8 cellular contexts compared by ENCODE assay signal in genomic region chr19:10228925-10229324, GRCh38. TPM values are rescaled to one million over a fixed set of nuclear protein-coding genes. Genes with fewer than 3 reads are reported as not detected.
DNase-seq lines count a peak whose midpoint lies in the region; ATAC-seq and TF ChIP-seq lines count a peak whose summit lies in the region.

No MANE protein-coding gene starts in this region.

- H3K36me3 ChIP-seq in IMR-90 (ENCODE audit: control insufficient read depth, insufficient read depth, low read length) = peaks cover 16% of the 10 kb centered on the region
- no peaks in the 10 kb centered on the region for H3K36me3 ChIP-seq in WERI-Rb-1

- TF ChIP-seq POLR2A in IMR-90 (IDR thresholded peaks at IDR 0.05; ENCODE audit: low read depth, low read length) = no peak

- H3K9ac ChIP-seq in IMR-90 (ENCODE audit: low read depth, low read length) = no peak overlapping the region

- no peak overlapping the region for H2BK120ac ChIP-seq in IMR-90 (ENCODE audit: low read depth, low read length)

- TF ChIP-seq CTCF in IMR-90 (conservative IDR thresholded peaks at IDR 0.05; ENCODE audit: low read depth, low read length) (peak; percentile 51), WERI-Rb-1 (IDR thresholded peaks at IDR 0.05; ENCODE audit: low read depth, low read length) (peak; percentile 61), epithelial cell of proximal tubule (conservative IDR thresholded peaks at IDR 0.05; ENCODE audit: low read depth, low read length) (peak; percentile 54)

- no peak overlapping the region for H2AFZ ChIP-seq in IMR-90 (replicated peaks; ENCODE audit: low read length, poor library complexity)

- H2BK20ac ChIP-seq in IMR-90 (ENCODE audit: low read depth, low read length) = peak overlapping the region; percentile 5; the same call in 1 of the 2 replicates

- no peak overlapping the region for H3K18ac ChIP-seq in IMR-90 (ENCODE audit: low read depth, low read length)

- H3K4me1 ChIP-seq in IMR-90 (ENCODE audit: control insufficient read depth, insufficient read depth, low read length) = peaks cover 27% of the 10 kb centered on the region

- in situ Hi-C loops in IMR-90 (cut with MboI; ENCODE audit: low sequenced_read_pairs) = no loop called here

- H4K20me1 ChIP-seq in IMR-90 (ENCODE audit: insufficient read depth, low read length) = peaks cover 29% of the 10 kb centered on the region

- intact Hi-C loops in IMR-90 (cut with micrococcal nuclease) = loop anchor here (1.0 kb wide), 1 partner anchor 21 kb away; no protein-coding TSS in a partner anchor

- TF ChIP-seq RAD21 in IMR-90 (IDR thresholded peaks at IDR 0.05; ENCODE audit: low read length) = peak; percentile 29

- dilution Hi-C loops in IMR-90 (cut with HindIII; ENCODE audit: low sequenced_read_pairs, unreplicated experiment) = no loop called here

- no CpG with 5 or more reads among the region's 2 CpGs for WGBS in IMR-90 (ENCODE audit: extremely low coverage in 2 of 2, insufficient read length in 1 of 2), 2 experiments

- no peak overlapping the region for H4K5ac ChIP-seq in IMR-90 (ENCODE audit: low read depth, low read length)

- peaks cover 22% of the 10 kb centered on the region for H3K9me1 ChIP-seq in IMR-90 (ENCODE audit: insufficient read depth, low read length)

- H3K14ac ChIP-seq in IMR-90 (replicated peaks; ENCODE audit: low read depth, low read length) = 0 out of 2 replicates have a peak overlapping the region, but pooled peaks have one; percentile 31

- H3K27ac ChIP-seq in IMR-90 (ENCODE audit: insufficient read depth, low read length) = peak overlapping the region; percentile 38; the same call in 1 of the 2 replicates
- H3K27ac ChIP-seq in WERI-Rb-1 = no peak overlapping the region

- no peak overlapping the region for H4K91ac ChIP-seq in IMR-90 (ENCODE audit: insufficient read depth, low read depth, low read length)

- H3K23ac ChIP-seq in IMR-90 (ENCODE audit: low read depth, low read length) = peak overlapping the region; percentile 64; the same call in 1 of the 2 replicates

- H3K4me2 ChIP-seq in IMR-90 (ENCODE audit: low read depth, low read length) = peak overlapping the region; percentile 62; the same call in 1 of the 2 replicates

- DNase-seq in NCI-H1436 (lab: John Stamatoyannopoulos, UW) = peak; percentile 46
- DNase-seq in NCI-H1436 treated with DMSO at 0.1 percent for 48 hours (lab: John Stamatoyannopoulos, UW) = no peak
- peak; percentile 41 for DNase-seq in IMR-90
- DNase-seq in WERI-Rb-1 = peak; percentile 35
- no peak for DNase-seq in epithelial cell of proximal tubule (ENCODE audit: low read depth)
- DNase-seq in retina = peak; percentile 23
- DNase-seq in NOMO-1 treated with dmso at 0.1 percent for 144 hours (lab: John Stamatoyannopoulos, UW; ENCODE audit: unreplicated experiment) = no peak

- peak overlapping the region; percentile 66; the same call in 1 of the 2 replicates for H3K4ac ChIP-seq in IMR-90 (ENCODE audit: low read depth, low read length)

- H3K27me3 ChIP-seq in IMR-90 (ENCODE audit: control insufficient read depth, insufficient read depth, low read length) (no peaks in the 10 kb centered on the region), WERI-Rb-1 (ENCODE audit: insufficient read depth, low read depth, severe bottlenecking) (no peaks in the 10 kb centered on the region)

- peaks cover 29 to 68% of the 10 kb centered on the region in 2 experiments; a peak in 3 of 4 replicates for H3K79me1 ChIP-seq in IMR-90 (ENCODE audit: low read depth in 1 of 2, low read length in 2 of 2)

- H2BK5ac ChIP-seq in IMR-90 (ENCODE audit: low read depth, low read length, poor library complexity, severe bottlenecking) = peak overlapping the region; percentile 32

- ATAC-seq in IMR-90 (ENCODE audit: low read depth) = no peak
- ATAC-seq in GM18867 (IDR thresholded peaks at IDR 0.05; ENCODE audit: unreplicated experiment) = no peak

- CTCF ChIA-PET in IMR-90 (lab: Yijun Ruan, JAX) = interaction anchor here (1.0 kb wide), 1 partner anchor 11 kb away, joined by 4 read pairs; no protein-coding TSS in a partner anchor

- H3K4me3 ChIP-seq in IMR-90 (ENCODE audit: insufficient read depth, low read depth, low read length) (no peak overlapping the region), WERI-Rb-1 (ENCODE audit: low read depth, low read length) (no peak overlapping the region), epithelial cell of proximal tubule (ENCODE audit: low read depth, low read length) (no peak overlapping the region)

- H2BK15ac ChIP-seq in IMR-90 (ENCODE audit: low read depth, low read length) = no peak overlapping the region

- peak overlapping the region; percentile 92 for H2AK5ac ChIP-seq in IMR-90 (ENCODE audit: low read depth, low read length)

- no peak overlapping the region for H3K56ac ChIP-seq in IMR-90 (ENCODE audit: extremely low read depth, insufficient read depth, low read length)

- no TSS peak for BruUV-seq in IMR-90 (replicated peaks; lab: Mats Ljungman, UMichigan)

- H3K9me3 ChIP-seq in IMR-90 (ENCODE audit: control insufficient read depth, insufficient read depth, low read length) = no peaks in the 10 kb centered on the region
- no peaks in the 10 kb centered on the region for H3K9me3 ChIP-seq in WERI-Rb-1 (ENCODE audit: severe bottlenecking)

- POLR2A ChIA-PET in IMR-90 (lab: Charles Lee; ENCODE audit: unreplicated experiment) = interaction anchor here (0.7 kb wide), 1 partner anchor 9 kb away, joined by 5 read pairs; no protein-coding TSS in a partner anchor

- H4K8ac ChIP-seq in IMR-90 (ENCODE audit: low read depth in 2 of 2, low read length in 2 of 2) = peak overlapping the region in 1 of 2 experiments; percentile 48; a peak in 1 of 4 replicates

- H2AK9ac ChIP-seq in IMR-90 (replicated peaks; ENCODE audit: low read depth, low read length, poor library complexity) = no peak overlapping the region

TF ChIP-seq in IMR-90, 13 proteins besides CTCF, POLR2A, EP300 and RAD21:
- TF ChIP-seq SMC3 (IDR thresholded peaks at IDR 0.05; ENCODE audit: low read depth, low read length) = peak; percentile 10; the same call in 1 of the 2 replicates
- TF ChIP-seq USF2 (IDR thresholded peaks at IDR 0.05; ENCODE audit: low read depth, low read length) = no peak

RNA-seq across cellular contexts. Expression of gene S1PR2, which starts 2.2 kb away (rescaled TPM):
- total RNA-seq in IMR-90 (2012; rRNA removed) (14.0 and 16.7 TPM in 2 replicates), epithelial cell of proximal tubule (2.5 and 3.0 TPM in 2 replicates)
- 15.0 and 16.1 TPM in 2 replicates for polyA plus RNA-seq in IMR-90 (2012; rRNA removed)
- polyA plus RNA-seq in IMR-90 (2012; cell fraction: cytosol; rRNA removed) = 9.2 and 22.6 TPM in 2 replicates
- 14.1 and 14.9 TPM in 2 replicates for polyA plus RNA-seq in IMR-90 (2012; cell fraction: nucleus; rRNA removed; ENCODE audit: low replicate concordance)

RNA-seq across cellular contexts. Expression of gene MRPL4, which starts 23.1 kb away (rescaled TPM):
- 32.8 and 36.4 TPM in 2 replicates for total RNA-seq in IMR-90 (2012; rRNA removed)
- polyA plus RNA-seq in IMR-90 (2012; rRNA removed) = 108 and 123 TPM in 2 replicates
- 136 and 153 TPM in 2 replicates for polyA plus RNA-seq in IMR-90 (2012; cell fraction: cytosol; rRNA removed)
- polyA plus RNA-seq in IMR-90 (2012; cell fraction: nucleus; rRNA removed; ENCODE audit: low replicate concordance) = 66.4 and 160 TPM in 2 replicates
- 104 and 156 TPM in 2 replicates for total RNA-seq in epithelial cell of proximal tubule

RNA-seq across cellular contexts. Expression of gene DNMT1, which starts 34.2 kb away (rescaled TPM):
- 26.2 and 40.3 TPM in 2 replicates for total RNA-seq in IMR-90 (2012; rRNA removed)
- polyA plus RNA-seq in IMR-90 (2012; rRNA removed) = 83.6 and 88.1 TPM in 2 replicates
- polyA plus RNA-seq in IMR-90 (2012; cell fraction: cytosol; rRNA removed) = 36.6 and 47.1 TPM in 2 replicates
- 214 and 325 TPM in 2 replicates for polyA plus RNA-seq in IMR-90 (2012; cell fraction: nucleus; rRNA removed; ENCODE audit: low replicate concordance)
- total RNA-seq in epithelial cell of proximal tubule = 154 and 198 TPM in 2 replicates

RNA-seq across cellular contexts. Expression of gene ICAM1, which starts 42.0 kb away (rescaled TPM):
- 6.9 and 10.6 TPM in 2 replicates for total RNA-seq in IMR-90 (2012; rRNA removed)
- polyA plus RNA-seq in IMR-90 (2012; rRNA removed) = 18.3 and 19.1 TPM in 2 replicates
- polyA plus RNA-seq in IMR-90 (2012; cell fraction: cytosol; rRNA removed) = 11.0 and 21.7 TPM in 2 replicates
- 16.7 and 18.8 TPM in 2 replicates for polyA plus RNA-seq in IMR-90 (2012; cell fraction: nucleus; rRNA removed; ENCODE audit: low replicate concordance)
- total RNA-seq in epithelial cell of proximal tubule = 17.1 and 36.3 TPM in 2 replicates

RNA-seq across cellular contexts. Expression of gene ICAM4, which starts 57.8 kb away (rescaled TPM):
- total RNA-seq in IMR-90 (2012; rRNA removed) (2.3 and 2.5 TPM in 2 replicates), epithelial cell of proximal tubule (not detected in 2 replicates)
- 4.0 TPM in 2 replicates for polyA plus RNA-seq in IMR-90 (2012; rRNA removed)
- polyA plus RNA-seq in IMR-90 (2012; cell fraction: cytosol; rRNA removed) = 4.6 and 6.4 TPM in 2 replicates
- polyA plus RNA-seq in IMR-90 (2012; cell fraction: nucleus; rRNA removed; ENCODE audit: low replicate concordance) = 1.1 and 1.2 TPM in 2 replicates

Comparison
In these comparisons a context has a peak if more than half of its experiments do, and no peak if none do; other contexts are left out.
1. DNase-seq: peak in NCI-H1436 (single experiment), IMR-90 (single experiment), WERI-Rb-1 (single experiment) and retina (single experiment); none in NCI-H1436 treated with DMSO at 0.1 percent for 48 hours (single experiment), epithelial cell of proximal tubule (single experiment) and NOMO-1 treated with dmso at 0.1 percent for 144 hours (single experiment).
2. Peak in every context shown above with its lines, with median percentiles within 50 percentile points of each other: CTCF ChIP-seq.